11 cellular contexts compared by ENCODE assay signal in genomic region chr1:173506437-173506836, GRCh38. TPM values are rescaled to one million over a fixed set of nuclear protein-coding genes. Genes with fewer than 3 reads are reported as not detected.
A peak's percentile ranks its signal among the peaks of the same experiment; 100 is the strongest.
DNase-seq lines count a peak whose midpoint lies in the region; ATAC-seq and TF ChIP-seq lines count a peak whose summit lies in the region.
"Had no signal": no experiment of that assay in that cellular context is flagged by ENCODE, and none has a peak within 500 bp of the region (broad histone marks: within the 10 kb centered on the region; RNA-seq: fewer than 3 reads in every experiment).

No MANE protein-coding gene starts in this region.

- H3K36me3 ChIP-seq in right lobe of liver = no peaks in the 10 kb centered on the region
- H3K36me3 ChIP-seq: gastroesophageal sphincter had no signal

- no peaks in the 10 kb centered on the region for H3K27me3 ChIP-seq in right lobe of liver
- H3K27me3 ChIP-seq: gastroesophageal sphincter had no signal

- intact Hi-C loops in right lobe of liver (cut with DNase I) = loop anchor here in 1 of 2 donors (10.0 kb wide), 1 partner anchor 72 kb away; no protein-coding TSS in a partner anchor

- DNase-seq in D341Med (ENCODE audit: low spot score) (peak; percentile 56), astrocyte of the cerebellum (ENCODE audit: low read depth) (no peak), right lobe of liver (peak; percentile 76 to 90 (median 84)), occipital lobe (lab: John Stamatoyannopoulos, UW) (no peak), NCI-H1105 treated with DMSO at 0.1 percent for 48 hours (lab: John Stamatoyannopoulos, UW) (no peak), AG08395 (ENCODE audit: low spot score) (no peak)
- DNase-seq: DND-41, NCI-H2227 treated with DMSO at 0.1 percent for 48 hours had no signal

- H3K4me1 ChIP-seq in right lobe of liver = peaks cover 0 to 29% (median 4%) of the 10 kb centered on the region in 4 donors

- H3K27ac ChIP-seq in right lobe of liver = no peak overlapping the region

- TF ChIP-seq CTCF in astrocyte of the cerebellum (IDR thresholded peaks at IDR 0.05; ENCODE audit: low read depth, low read length, missing control alignments) (peak; percentile 4), right lobe of liver (IDR thresholded peaks at IDR 0.05) (peak; percentile 56 to 85 (median 75))

- in situ Hi-C loops in astrocyte of the cerebellum (cut with HindIII; ENCODE audit: low sequenced_read_pairs) = no loop called here

- 47% methylated on average over 6 of the region's 6 CpGs for WGBS in right lobe of liver (ENCODE audit: insufficient coverage, low coverage, low lambda C conversion rate, missing lambda C conversion rate)

- no peaks in the 10 kb centered on the region for H3K9me3 ChIP-seq in right lobe of liver
- H3K9me3 ChIP-seq: gastroesophageal sphincter had no signal

- ATAC-seq in right lobe of liver (peak; percentile 74 to 87 (median 82)), GM21381 (IDR thresholded peaks at IDR 0.05; ENCODE audit: unreplicated experiment) (no peak)

- peak; percentile 78 for TF ChIP-seq RAD21 in Ishikawa (IDR thresholded peaks at IDR 0.05; ENCODE audit: low read depth)

- no peak for TF ChIP-seq POLR2A in right lobe of liver (IDR thresholded peaks at IDR 0.05)

- H3K4me3 ChIP-seq in astrocyte of the cerebellum (ENCODE audit: low read depth, low read length) (no peak overlapping the region), right lobe of liver (no peak overlapping the region)
- H3K4me3 ChIP-seq: gastroesophageal sphincter had no signal

- TF ChIP-seq EP300 in Ishikawa (IDR thresholded peaks at IDR 0.05; ENCODE audit: borderline replicate concordance) = no peak

TF ChIP-seq in Ishikawa, 13 proteins besides CTCF, POLR2A, EP300 and RAD21:
- TF ChIP-seq YY1 (IDR thresholded peaks at IDR 0.05; ENCODE audit: low read depth) (0 out of 2 replicates have a peak, but pooled peaks have one; percentile 11), TEAD4 (IDR thresholded peaks at IDR 0.05) (no peak)

RNA-seq across cellular contexts. Expression of gene PRDX6, which starts 29.3 kb away (rescaled TPM):
- total RNA-seq in right lobe of liver (100 to 1,000 TPM; 213 to 552 (median 407) TPM), occipital lobe (38.4 TPM)

Comparison
In these comparisons a context has a peak if more than half of its experiments do, and no peak if none do; other contexts are left out.
1. DNase-seq: peak in D341Med (single experiment) and right lobe of liver (3 of 3); none in astrocyte of the cerebellum (single experiment), occipital lobe (single experiment), NCI-H1105 treated with DMSO at 0.1 percent for 48 hours (single experiment) and AG08395 (single experiment).